ENCODE assay signal across 21 cellular contexts in genomic region chr2:195837987-195838386, GRCh38.
DNase-seq lines count a peak whose midpoint lies in the region; TF ChIP-seq lines count a peak whose summit lies in the region.
"Had no signal": no experiment of that assay in that cellular context is flagged by ENCODE, and none has a peak within 500 bp of the region (broad histone marks: within the 10 kb centered on the region; RNA-seq: fewer than 3 reads in every experiment).

No MANE protein-coding gene starts in this region.

- DNase-seq in AG10803 (ENCODE audit: low read depth) (peak; percentile 31), M059J (ENCODE audit: low read depth) (peak; percentile 31), SK-N-SH (no peak), fibroblast of peridontal ligament (ENCODE audit: extremely low read depth) (peak; percentile 77), AG20443 (ENCODE audit: low spot score) (no peak), C1 segment of cervical spinal cord (lab: John Stamatoyannopoulos, UW) (no peak), dermis blood vessel endothelial cell (no peak)
- DNase-seq in activated CD4-positive, alpha-beta T cell treated with anti-CD3 and anti-CD28 coated beads for 4 hours: no peak
- DNase-seq: activated CD4-positive, CD25-positive, alpha-beta regulatory T cell treated with anti-CD3 and anti-CD28 coated beads, Interleukin-2, amount 50 U/mL, for 72 hours; activated gamma-delta T cell treated with Interleukin-2 at 50 U/mL for 16 hours; activated T-cell treated with anti-CD3 and anti-CD28 coated beads, Interleukin-2, amount 50 U/mL, for 24 hours; foreskin keratinocyte; H7; KBM-7; left colon; MM.1S; Right ventricle myocardium superior; T-cell; upper lobe of right lung had no signal

- H3K4me1 ChIP-seq in SK-N-SH (ENCODE audit: control insufficient read depth in 1 of 2, insufficient read depth in 2 of 2, low read depth in 1 of 2, low read length in 1 of 2): no peaks in the 10 kb centered on the region
- H3K4me1 ChIP-seq: foreskin keratinocyte, prostate gland, upper lobe of right lung had no signal

- H3K4me2 ChIP-seq in SK-N-SH: no peak overlapping the region

- H2AFZ ChIP-seq in SK-N-SH (ENCODE audit: low read depth): no peak overlapping the region

- no peaks in the 10 kb centered on the region for H3K79me2 ChIP-seq in SK-N-SH (ENCODE audit: insufficient read depth)

- no peak overlapping the region for H3K9ac ChIP-seq in SK-N-SH

- no peaks in the 10 kb centered on the region for H3K27me3 ChIP-seq in SK-N-SH (ENCODE audit: insufficient read depth)
- H3K27me3 ChIP-seq: foreskin keratinocyte, upper lobe of right lung had no signal

- TF ChIP-seq EP300 in SK-N-SH (IDR thresholded peaks at IDR 0.05; ENCODE audit: borderline replicate concordance in 1 of 2, low read depth in 1 of 2, low read length in 1 of 2): no peak

- H3K27ac ChIP-seq in SK-N-SH (ENCODE audit: low read depth in 2 of 2, low read length in 1 of 2): no peak overlapping the region
- H3K27ac ChIP-seq: coronary artery, foreskin keratinocyte, prostate gland, upper lobe of right lung had no signal

- H3K9me3 ChIP-seq in SK-N-SH: no peaks in the 10 kb centered on the region
- H3K9me3 ChIP-seq: prostate gland, upper lobe of right lung had no signal

- WGBS in SK-N-SH (ENCODE audit: low lambda C conversion rate): 56% methylated on average over 1 of the region's 1 CpG

- H3F3A ChIP-seq in SK-N-SH (replicated peaks; ENCODE audit: insufficient read depth): peaks cover 6% of the 10 kb centered on the region

- POLR2A ChIA-PET in SK-N-SH (lab: Yijun Ruan, JAX): no interaction called here

- H3K9me2 ChIP-seq in SK-N-SH: no peaks in the 10 kb centered on the region

- CTCF ChIA-PET in SK-N-SH (lab: Yijun Ruan, JAX): no interaction called here

- TF ChIP-seq CTCF in AG10803 (conservative IDR thresholded peaks at IDR 0.05; ENCODE audit: low read length) (no peak), SK-N-SH (IDR thresholded peaks at IDR 0.05) (no peak)

- peaks cover 0 to 3% of the 10 kb centered on the region in 2 experiments for H3K36me3 ChIP-seq in SK-N-SH (replicated peaks in 1 of 2; ENCODE audit: control insufficient read depth in 1 of 2, insufficient read depth in 2 of 2, low read length in 1 of 2)
- H3K36me3 ChIP-seq: prostate gland, upper lobe of right lung had no signal

- TF ChIP-seq RAD21 in SK-N-SH (IDR thresholded peaks at IDR 0.05; ENCODE audit: low read length): no peak

- H3K4me3 ChIP-seq in AG10803 (ENCODE audit: low read length) (no peak overlapping the region), SK-N-SH (ENCODE audit: low read depth in 2 of 2, low read length in 1 of 2) (no peak overlapping the region)
- H3K4me3 ChIP-seq: coronary artery, prostate gland, upper lobe of right lung had no signal

- H4K20me1 ChIP-seq in SK-N-SH (ENCODE audit: insufficient read depth): no peaks in the 10 kb centered on the region

TF ChIP-seq in SK-N-SH, 30 proteins besides CTCF, POLR2A, EP300 and RAD21 (continues in another document):
- TF ChIP-seq RFX5 (IDR thresholded peaks at IDR 0.05; ENCODE audit: low read length) (no peak), MAX (IDR thresholded peaks at IDR 0.05; ENCODE audit: low read depth) (no peak), IRF3 (IDR thresholded peaks at IDR 0.05; ENCODE audit: low read depth, low read length) (no peak), MXI1 (IDR thresholded peaks at IDR 0.05; ENCODE audit: low read depth, low read length) (no peak), RCOR1 (IDR thresholded peaks at IDR 0.05; ENCODE audit: low read length) (no peak), CHD2 (IDR thresholded peaks at IDR 0.05; ENCODE audit: low read length, partially characterized antibody) (no peak), POLR2AphosphoS5 (IDR thresholded peaks at IDR 0.05; ENCODE audit: low read depth, low read length) (no peak), REST (IDR thresholded peaks at IDR 0.05; ENCODE audit: low read depth, low read length) (no peak), PBX3 (IDR thresholded peaks at IDR 0.05) (peak; percentile 66), USF1 (IDR thresholded peaks at IDR 0.05; ENCODE audit: borderline replicate concordance, low read depth) (no peak), NRF1 (IDR thresholded peaks at IDR 0.05; ENCODE audit: low read depth, low read length) (no peak), GABPA (IDR thresholded peaks at IDR 0.05; ENCODE audit: low read depth) (no peak), SMC3 (IDR thresholded peaks at IDR 0.05; ENCODE audit: low read depth, low read length) (no peak), FOSL2 (IDR thresholded peaks at IDR 0.05; ENCODE audit: borderline replicate concordance, low read depth) (no peak), FOXM1 (IDR thresholded peaks at IDR 0.05; ENCODE audit: low read depth) (no peak), USF2 (IDR thresholded peaks at IDR 0.05; ENCODE audit: borderline replicate concordance, low read depth, low read length) (no peak), FOXJ3 (CRISPR knock-in tag; IDR thresholded peaks at IDR 0.05) (no peak), TCF12 (IDR thresholded peaks at IDR 0.05) (peak; percentile 32)

Comparison
In these comparisons a context has a peak if more than half of its experiments do, and no peak if none do; other contexts are left out.
1. DNase-seq: peak in AG10803 (single experiment), M059J (single experiment) and fibroblast of peridontal ligament (single experiment); none in SK-N-SH (single experiment), AG20443 (single experiment), C1 segment of cervical spinal cord (0 of 14), activated CD4-positive, alpha-beta T cell treated with anti-CD3 and anti-CD28 coated beads for 4 hours (0 of 2) and dermis blood vessel endothelial cell (single experiment).